Comparison of ENCODE assay signal across 35 cellular contexts in the genomic region with DNA sequence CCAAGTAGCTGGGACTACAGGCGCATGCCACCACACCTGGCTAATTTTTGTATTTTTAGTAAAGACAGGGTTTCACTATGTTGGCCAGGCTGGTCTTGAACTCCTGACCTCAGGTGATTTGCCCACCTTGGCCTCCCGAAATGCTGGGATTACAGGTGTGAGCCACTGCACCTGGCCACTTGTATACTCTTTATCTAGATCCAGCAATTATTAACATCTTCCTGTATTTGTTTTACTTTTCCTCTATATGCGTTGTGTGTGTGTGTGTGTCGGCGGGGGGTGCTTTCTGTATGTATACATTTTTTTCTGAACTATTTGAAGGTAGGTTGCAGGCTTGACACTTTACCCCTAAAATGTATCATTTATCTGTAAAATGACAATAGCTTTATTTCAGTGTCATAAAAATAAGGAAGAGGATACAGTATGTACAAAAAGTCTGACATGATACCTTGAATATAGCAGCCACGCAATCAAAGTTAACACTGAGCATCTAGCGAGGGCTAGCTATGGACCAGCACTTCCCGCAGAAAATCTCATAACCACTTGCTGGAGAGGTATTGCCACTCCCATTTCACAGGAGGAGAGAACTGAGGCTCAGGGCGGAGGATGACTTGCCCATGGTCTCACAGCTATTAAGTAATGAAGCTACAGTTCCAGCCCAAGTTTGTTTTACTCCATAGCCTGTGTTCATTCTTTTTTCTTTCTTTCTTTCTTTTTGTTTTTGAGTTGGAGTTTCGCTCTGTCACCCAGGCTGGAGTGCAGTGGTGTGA.
"Had no signal": no experiment of that assay in that cellular context is flagged by ENCODE, and none has a peak within 500 bp of the region (broad histone marks: within the 10 kb centered on the region; RNA-seq: fewer than 3 reads in every experiment).

No MANE protein-coding gene starts in this region.

- H3K9ac ChIP-seq: KMS-11 had no signal

- H3K27ac ChIP-seq: KMS-11 had no signal

- H3K4me3 ChIP-seq: MG63 had no signal

- H3K27me3 ChIP-seq: MG63 had no signal

- DNase-seq: Karpas-422, Kasumi-1, MG63, MM.1S, MV-4-11, NCI-H1048, NCI-H1092, NCI-H1092 treated with DMSO at 0.1 percent for 48 hours, NCI-H1105, NCI-H1105 treated with DMSO at 0.1 percent for 48 hours, NCI-H1417, NCI-H1417 treated with DMSO at 0.1 percent for 48 hours, NCI-H1436, NCI-H1436 treated with DMSO at 0.1 percent for 48 hours, NCI-H146, NCI-H1694, NCI-H1694 treated with DMSO at 0.1 percent for 48 hours, NCI-H187, NCI-H187 treated with DMSO at 0.1 percent for 48 hours, NCI-H1930, NCI-H2029, NCI-H2029 treated with DMSO at 0.1 percent for 48 hours, NCI-H2081, NCI-H2081 treated with DMSO at 0.1 percent for 48 hours, NCI-H2107, NCI-H2171, NCI-H2171 treated with DMSO at 0.1 percent for 48 hours, NCI-H2227 treated with DMSO at 0.1 percent for 48 hours, NCI-H226, NCI-H345, NCI-H446, NCI-H446 treated with DMSO at 0.1 percent for 48 hours, NCI-H510A, NCI-H510A treated with DMSO at 0.1 percent for 48 hours had no signal

- H3K4me2 ChIP-seq: KMS-11 had no signal

- H3K36me3 ChIP-seq: MG63 had no signal

- H3K9me3 ChIP-seq: MG63 had no signal
